Comparison of ENCODE assay signal across 14 cellular contexts in genomic region chr2:143525006-143525405, GRCh38.
DNase-seq lines count a peak whose midpoint lies in the region; ATAC-seq and TF ChIP-seq lines count a peak whose summit lies in the region.
"Had no signal": no experiment of that assay in that cellular context is flagged by ENCODE, and none has a peak within 500 bp of the region (broad histone marks: within the 10 kb centered on the region; RNA-seq: fewer than 3 reads in every experiment).

No MANE protein-coding gene starts in this region.

- H3K36me3 Mint-ChIP-seq in activated CD4-positive, alpha-beta T cell treated with anti-CD3 and anti-CD28 coated beads, Interleukin-2, amount 10 ng/mL, durations not matched to agents 24 days and 14 days (ENCODE audit: low read depth): peaks cover 37% of the 10 kb centered on the region

- H3K4me3 ChIP-seq in right cardiac atrium (ENCODE audit: low read length) (no peak overlapping the region), suprapubic skin (no peak overlapping the region)
- H3K4me3 ChIP-seq: MG63 had no signal

- H3K9me3 ChIP-seq in right cardiac atrium (ENCODE audit: control insufficient read depth, low read length): no peaks in the 10 kb centered on the region
- H3K9me3 ChIP-seq in suprapubic skin: no peaks in the 10 kb centered on the region
- H3K9me3 ChIP-seq: MG63 had no signal

- H3K4me1 ChIP-seq in right cardiac atrium (ENCODE audit: control insufficient read depth, insufficient read depth, low read length) (peaks cover 1% of the 10 kb centered on the region), suprapubic skin (peaks cover 14% of the 10 kb centered on the region)

- no peak for TF ChIP-seq CTCF in suprapubic skin (IDR thresholded peaks at IDR 0.05)

- no peak for TF ChIP-seq EP300 in suprapubic skin (IDR thresholded peaks at IDR 0.05)

- no peaks in the 10 kb centered on the region for H3K36me3 ChIP-seq in suprapubic skin
- H3K36me3 ChIP-seq: MG63 had no signal

- no peak for TF ChIP-seq POLR2A in suprapubic skin (IDR thresholded peaks at IDR 0.05)

- H3K4me1 Mint-ChIP-seq in activated CD4-positive, alpha-beta T cell treated with anti-CD3 and anti-CD28 coated beads, Interleukin-2, amount 10 ng/mL, durations not matched to agents 24 days and 14 days: peaks cover 29% of the 10 kb centered on the region

- DNase-seq in activated CD4-positive, alpha-beta T cell treated with anti-CD3 and anti-CD28 coated beads, Interleukin-2, amount 10 ng/mL, durations not matched to agents 24 days and 14 days: no peak
- no peak for DNase-seq in activated CD4-positive, alpha-beta T cell treated with anti-CD3 and anti-CD28 coated beads for 4 hours
- peak; percentile 57 for DNase-seq in amniotic epithelial cell (ENCODE audit: low read depth)
- DNase-seq in right cardiac atrium: no peak
- DNase-seq in suprapubic skin (ENCODE audit: low spot score in 2 of 2): no peak
- DNase-seq in anterior cingulate cortex (lab: John Stamatoyannopoulos, UW): no peak
- DNase-seq: 8988T; activated CD8-positive, alpha-beta memory T cell treated with anti-CD3 and anti-CD28 coated beads, Interleukin-2, amount 50 U/mL, for 48 hours; DMS79 treated with DMSO at 0.1 percent for 48 hours; islet precursor cell; MG63; stimulated activated CD4-positive, alpha-beta T cell treated with anti-CD3 and anti-CD28 coated beads, Interleukin-4, amount 100 ng/mL, for 1 hour had no signal

- intact Hi-C loops in activated CD4-positive, alpha-beta T cell treated with anti-CD3 and anti-CD28 coated beads, Interleukin-2, amount 10 ng/mL, durations not matched to agents 24 days and 14 days (cut with micrococcal nuclease): no loop called here
- intact Hi-C loops in right cardiac atrium (cut with DNase I): no loop called here

- H3K4me3 Mint-ChIP-seq in activated CD4-positive, alpha-beta T cell treated with anti-CD3 and anti-CD28 coated beads, Interleukin-2, amount 10 ng/mL, durations not matched to agents 24 days and 14 days: peak overlapping the region; percentile 3

- no peak overlapping the region for H3K27ac Mint-ChIP-seq in activated CD4-positive, alpha-beta T cell treated with anti-CD3 and anti-CD28 coated beads, Interleukin-2, amount 10 ng/mL, durations not matched to agents 24 days and 14 days

- peaks cover 10% of the 10 kb centered on the region for H3K9me3 Mint-ChIP-seq in activated CD4-positive, alpha-beta T cell treated with anti-CD3 and anti-CD28 coated beads, Interleukin-2, amount 10 ng/mL, durations not matched to agents 24 days and 14 days

- ATAC-seq in right cardiac atrium (peak in 1 of 2 donors; percentile 77), GM21786 (IDR thresholded peaks at IDR 0.05; ENCODE audit: unreplicated experiment) (no peak), HG03521 (IDR thresholded peaks at IDR 0.05; ENCODE audit: unreplicated experiment) (no peak)

- H3K27me3 Mint-ChIP-seq in activated CD4-positive, alpha-beta T cell treated with anti-CD3 and anti-CD28 coated beads, Interleukin-2, amount 10 ng/mL, durations not matched to agents 24 days and 14 days: no peaks in the 10 kb centered on the region

- H3K27me3 ChIP-seq in right cardiac atrium (ENCODE audit: control insufficient read depth, insufficient read depth) (no peaks in the 10 kb centered on the region), suprapubic skin (no peaks in the 10 kb centered on the region)
- H3K27me3 ChIP-seq: MG63 had no signal

- H3K27ac ChIP-seq in right cardiac atrium (ENCODE audit: low read length) (peak overlapping the region; percentile 64), suprapubic skin (peak overlapping the region; percentile 55)

- 36% methylated on average over 3 of the region's 3 CpGs for WGBS in right cardiac atrium
- whole genome bisulfite sequencing in suprapubic skin: 60% methylated on average over 3 of the region's 3 CpGs
